Comparison of ENCODE assay signal across 1 cellular context in the genomic region with DNA sequence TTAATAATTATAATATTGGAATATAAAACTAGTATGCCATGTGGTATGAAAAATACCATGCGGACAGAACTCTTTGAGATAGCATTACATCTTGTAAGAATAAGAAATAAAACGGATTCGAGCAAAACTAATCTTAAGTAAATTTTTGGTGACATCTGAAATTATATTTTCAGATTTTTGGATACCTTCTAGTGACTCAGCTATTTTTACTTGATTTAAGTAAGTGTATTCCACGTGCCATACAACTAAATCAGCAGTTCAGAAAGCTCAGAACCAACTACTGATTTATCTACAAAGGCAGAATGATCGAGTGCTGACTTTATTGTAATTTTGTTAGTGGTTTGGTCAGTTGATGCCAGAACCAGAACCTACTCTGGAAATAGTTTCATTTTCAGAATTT.
TF ChIP-seq lines count a peak whose summit lies in the region.

No MANE protein-coding gene starts in this region.

TF ChIP-seq in IMR-90, 13 proteins besides CTCF, POLR2A, EP300 and RAD21:
- TF ChIP-seq, protein P1, sequence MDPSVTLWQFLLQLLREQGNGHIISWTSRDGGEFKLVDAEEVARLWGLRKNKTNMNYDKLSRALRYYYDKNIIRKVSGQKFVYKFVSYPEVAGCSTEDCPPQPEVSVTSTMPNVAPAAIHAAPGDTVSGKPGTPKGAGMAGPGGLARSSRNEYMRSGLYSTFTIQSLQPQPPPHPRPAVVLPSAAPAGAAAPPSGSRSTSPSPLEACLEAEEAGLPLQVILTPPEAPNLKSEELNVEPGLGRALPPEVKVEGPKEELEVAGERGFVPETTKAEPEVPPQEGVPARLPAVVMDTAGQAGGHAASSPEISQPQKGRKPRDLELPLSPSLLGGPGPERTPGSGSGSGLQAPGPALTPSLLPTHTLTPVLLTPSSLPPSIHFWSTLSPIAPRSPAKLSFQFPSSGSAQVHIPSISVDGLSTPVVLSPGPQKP (IDR thresholded peaks at IDR 0.05; ENCODE audit: borderline replicate concordance, low read depth, low read length): no peak
- TF ChIP-seq NFE2L2 (IDR thresholded peaks at IDR 0.05; ENCODE audit: low read depth, low read length): peak; percentile 71
